In the genomic region with DNA sequence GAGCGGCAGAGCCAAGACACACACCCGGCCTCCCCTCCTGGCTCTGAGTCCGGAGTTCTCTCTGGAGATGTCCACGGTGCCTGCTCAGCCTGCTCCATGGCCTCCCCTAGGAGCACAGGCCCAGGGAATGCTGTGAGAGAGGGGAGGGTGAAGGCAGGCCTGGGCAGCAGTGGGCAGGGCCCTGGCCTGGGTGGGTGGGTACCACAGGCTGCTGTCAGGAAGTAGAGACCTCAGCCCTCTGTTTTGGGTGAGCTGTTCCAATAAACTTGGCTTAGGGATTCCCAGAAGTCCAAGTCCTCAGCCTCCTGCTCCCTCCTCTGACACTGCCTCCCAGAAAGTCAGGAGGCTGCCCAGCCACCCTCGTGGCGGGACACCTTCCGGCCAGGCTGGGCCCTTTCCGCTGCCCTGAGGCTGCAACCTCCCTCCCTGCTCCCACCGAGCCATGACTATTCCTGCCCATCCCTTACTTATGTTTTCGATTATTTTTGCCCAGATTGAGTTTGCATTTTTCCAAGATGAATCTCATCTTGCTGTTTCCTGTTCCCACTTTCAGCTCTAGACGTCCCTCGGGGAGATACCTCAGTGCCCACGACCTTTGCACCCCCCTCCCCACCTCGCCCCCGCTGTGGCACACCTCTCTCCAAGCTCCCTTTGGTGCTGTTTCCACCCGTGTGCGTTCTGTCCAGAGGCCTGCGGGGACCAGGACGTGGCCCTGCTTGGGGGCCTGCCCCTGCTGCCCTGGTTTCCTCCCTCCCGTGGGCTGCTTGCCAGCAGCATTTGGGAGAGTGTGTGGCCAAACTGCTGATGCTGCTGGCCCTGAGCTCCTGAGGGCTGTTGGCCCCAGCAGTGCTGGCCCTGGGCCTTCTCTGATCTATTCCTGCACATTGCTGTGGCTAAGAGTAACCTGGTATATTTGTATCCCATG, we compare ENCODE assay signal across 8 cellular contexts. TPM values are rescaled to one million over a fixed set of nuclear protein-coding genes. Genes with fewer than 3 reads are reported as not detected.
DNase-seq lines count a peak whose midpoint lies in the region; ATAC-seq and TF ChIP-seq lines count a peak whose summit lies in the region.
"Had no signal": no experiment of that assay in that cellular context is flagged by ENCODE, and none has a peak within 500 bp of the region (broad histone marks: within the 10 kb centered on the region; RNA-seq: fewer than 3 reads in every experiment).

No MANE protein-coding gene starts in this region.

- H3K9me3 ChIP-seq in IMR-90 (ENCODE audit: control insufficient read depth, insufficient read depth, low read length), result no peaks in the 10 kb centered on the region

- H3K27me3 Mint-ChIP-seq in activated T-helper 17 cell treated with anti-CD3 and anti-CD28 coated beads, Interleukin-2, amount 50 U/mL, for 72 hours, result no peaks in the 10 kb centered on the region

- ATAC-seq in IMR-90 (ENCODE audit: low read depth) (peak; percentile 76), esophagus mucosa (peak; percentile 8)
- ATAC-seq in activated T-helper 17 cell treated with anti-CD3 and anti-CD28 coated beads, Interleukin-2, amount 50 U/mL, for 72 hours (replicated peaks), result no peak

- no peaks in the 10 kb centered on the region for H3K9me3 Mint-ChIP-seq in activated T-helper 17 cell treated with anti-CD3 and anti-CD28 coated beads, Interleukin-2, amount 50 U/mL, for 72 hours

- POLR2A ChIA-PET in IMR-90 (lab: Charles Lee; ENCODE audit: unreplicated experiment), result interaction anchor here (1.0 to 1.2 kb wide), 2 partner anchors 20 to 112 kb away, joined by 3 to 4 read pairs; a partner anchor contains a TSS

- peak overlapping the region; percentile 82 for H2BK20ac ChIP-seq in IMR-90 (ENCODE audit: low read depth, low read length)

- H4K20me1 ChIP-seq in IMR-90 (ENCODE audit: insufficient read depth, low read length), result no peaks in the 10 kb centered on the region

- peaks cover 0 to 7% of the 10 kb centered on the region in 2 experiments; a peak in 2 of 4 replicates for H3K79me1 ChIP-seq in IMR-90 (ENCODE audit: low read depth in 1 of 2, low read length in 2 of 2)

- H3K9ac ChIP-seq in IMR-90 (ENCODE audit: low read depth, low read length) (peak overlapping the region; percentile 45), rectal smooth muscle tissue (ENCODE audit: low read length) (no peak overlapping the region)

- no peak overlapping the region for H3K4me3 Mint-ChIP-seq in activated T-helper 17 cell treated with anti-CD3 and anti-CD28 coated beads, Interleukin-2, amount 50 U/mL, for 72 hours

- TF ChIP-seq RAD21 in IMR-90 (IDR thresholded peaks at IDR 0.05; ENCODE audit: low read length), result no peak

- H3K36me3 ChIP-seq in IMR-90 (ENCODE audit: control insufficient read depth, insufficient read depth, low read length) (no peaks in the 10 kb centered on the region), rectal smooth muscle tissue (ENCODE audit: control insufficient read depth, insufficient read depth, low read length) (no peaks in the 10 kb centered on the region)

- peak overlapping the region; percentile 52; the same call in 2 of the 3 replicates for H2BK15ac ChIP-seq in IMR-90 (ENCODE audit: low read depth, low read length)

- H4K8ac ChIP-seq in IMR-90 (ENCODE audit: low read depth in 2 of 2, low read length in 2 of 2), result peak overlapping the region; percentile 93 to 98

- peak overlapping the region; percentile 95 for H2BK120ac ChIP-seq in IMR-90 (ENCODE audit: low read depth, low read length)

- CTCF ChIA-PET in IMR-90 (lab: Yijun Ruan, JAX), result interaction anchor here (0.6 kb wide), 1 partner anchor 10 kb away, joined by 3 read pairs; no protein-coding TSS in a partner anchor

- dilution Hi-C loops in IMR-90 (cut with HindIII; ENCODE audit: low sequenced_read_pairs, unreplicated experiment), result no loop called here

- H3K14ac ChIP-seq in IMR-90 (replicated peaks; ENCODE audit: low read depth, low read length), result peak overlapping the region; percentile 86

- no peak overlapping the region for H3K27ac Mint-ChIP-seq in activated T-helper 17 cell treated with anti-CD3 and anti-CD28 coated beads, Interleukin-2, amount 50 U/mL, for 72 hours

- in situ Hi-C loops in IMR-90 (cut with MboI; ENCODE audit: low sequenced_read_pairs), result no loop called here

- H3K27ac ChIP-seq in IMR-90 (ENCODE audit: insufficient read depth, low read length) (peak overlapping the region; percentile 94), rectal smooth muscle tissue (ENCODE audit: low read depth, low read length) (peak overlapping the region; percentile 73)

- H3K9me1 ChIP-seq in IMR-90 (ENCODE audit: insufficient read depth, low read length), result peaks cover 23% of the 10 kb centered on the region

- H3K4me2 ChIP-seq in IMR-90 (ENCODE audit: low read depth, low read length), result peak overlapping the region; percentile 27

- peak overlapping the region; percentile 85 for H2AK5ac ChIP-seq in IMR-90 (ENCODE audit: low read depth, low read length)

- H3K27me3 ChIP-seq in IMR-90 (ENCODE audit: control insufficient read depth, insufficient read depth, low read length) (no peaks in the 10 kb centered on the region), rectal smooth muscle tissue (ENCODE audit: control insufficient read depth, insufficient read depth, low read length) (no peaks in the 10 kb centered on the region)

- H3K36me3 Mint-ChIP-seq in activated T-helper 17 cell treated with anti-CD3 and anti-CD28 coated beads, Interleukin-2, amount 50 U/mL, for 72 hours (ENCODE audit: low read depth), result no peaks in the 10 kb centered on the region

- peak overlapping the region; percentile 70 for H3K23ac ChIP-seq in IMR-90 (ENCODE audit: low read depth, low read length)

- TF ChIP-seq POLR2A in IMR-90 (IDR thresholded peaks at IDR 0.05; ENCODE audit: low read depth, low read length), result no peak; the same call in 1 of the 2 replicates

- H3K4ac ChIP-seq in IMR-90 (ENCODE audit: low read depth, low read length), result peak overlapping the region; percentile 94

- H3K18ac ChIP-seq in IMR-90 (ENCODE audit: low read depth, low read length), result peak overlapping the region; percentile 58

- peaks cover 7% of the 10 kb centered on the region for H3K4me1 Mint-ChIP-seq in activated T-helper 17 cell treated with anti-CD3 and anti-CD28 coated beads, Interleukin-2, amount 50 U/mL, for 72 hours

- no TSS peak for BruUV-seq in IMR-90 (replicated peaks; lab: Mats Ljungman, UMichigan)

- H4K91ac ChIP-seq in IMR-90 (ENCODE audit: insufficient read depth, low read depth, low read length), result peak overlapping the region; percentile 92

- H3K4me3 ChIP-seq in IMR-90 (ENCODE audit: insufficient read depth, low read depth, low read length) (no peak overlapping the region), rectal smooth muscle tissue (ENCODE audit: low read length) (peak overlapping the region; percentile 8)

- WGBS in IMR-90 (ENCODE audit: extremely low coverage in 2 of 2, insufficient read length in 1 of 2), 2 experiments, result 9% methylated on average over 7 of the region's 20 CpGs; no CpG with 5 or more reads in 1 of the 2 experiments

- H3K56ac ChIP-seq in IMR-90 (ENCODE audit: extremely low read depth, insufficient read depth, low read length), result peak overlapping the region; percentile 74; the same call in 1 of the 2 replicates

- peaks cover 27% of the 10 kb centered on the region for H3K4me1 ChIP-seq in IMR-90 (ENCODE audit: control insufficient read depth, insufficient read depth, low read length)
- peaks cover 4% of the 10 kb centered on the region for H3K4me1 ChIP-seq in rectal smooth muscle tissue (ENCODE audit: control insufficient read depth, insufficient read depth, low read length)

- no peak for TF ChIP-seq CTCF in IMR-90 (conservative IDR thresholded peaks at IDR 0.05; ENCODE audit: low read depth, low read length)

- intact Hi-C loops in IMR-90 (cut with micrococcal nuclease), result no loop called here

- H2AFZ ChIP-seq in IMR-90 (replicated peaks; ENCODE audit: low read length, poor library complexity), result peak overlapping the region; percentile 93

- peak overlapping the region; percentile 91 for H2BK5ac ChIP-seq in IMR-90 (ENCODE audit: low read depth, low read length, poor library complexity, severe bottlenecking)

- DNase-seq in IMR-90, result peak; percentile 81
- DNase-seq in NCI-H510A (lab: John Stamatoyannopoulos, UW), result no peak
- DNase-seq in inferior parietal cortex (ENCODE audit: extremely low spot score), result no peak
- DNase-seq: activated CD8-positive, alpha-beta memory T cell treated with anti-CD3 and anti-CD28 coated beads, Interleukin-2, amount 50 U/mL, for 4 hours; occipital lobe had no signal

- H4K5ac ChIP-seq in IMR-90 (ENCODE audit: low read depth, low read length), result peak overlapping the region; percentile 90

- H2AK9ac ChIP-seq in IMR-90 (replicated peaks; ENCODE audit: low read depth, low read length, poor library complexity), result peak overlapping the region; percentile 50

RNA-seq across cellular contexts. Expression of a gene that starts 5.8 kb away (rescaled TPM):
- total RNA-seq in IMR-90 (2012; rRNA removed) (3.0 and 3.1 TPM in 2 replicates), esophagus mucosa (14.8 TPM)
- 9.1 and 9.4 TPM in 2 replicates for polyA plus RNA-seq in IMR-90 (2012; rRNA removed)
- polyA plus RNA-seq in IMR-90 (2012; cell fraction: cytosol; rRNA removed), result 4.4 and 4.7 TPM in 2 replicates
- 42.2 and 74.4 TPM in 2 replicates for polyA plus RNA-seq in IMR-90 (2012; cell fraction: nucleus; rRNA removed; ENCODE audit: low replicate concordance)
- 10 to 100 TPM; 27.8 to 33.9 TPM for total RNA-seq in activated T-helper 17 cell treated with anti-CD3 and anti-CD28 coated beads, Interleukin-2, amount 50 U/mL, for 72 hours

RNA-seq across cellular contexts. Expression of a gene that starts 16.0 kb away (rescaled TPM):
- total RNA-seq in IMR-90 (2012; rRNA removed) (1.1 and 1.4 TPM in 2 replicates), esophagus mucosa (6.7 TPM)
- polyA plus RNA-seq in IMR-90 (2012; rRNA removed), result 5.5 and 5.7 TPM in 2 replicates
- polyA plus RNA-seq in IMR-90 (2012; cell fraction: cytosol; rRNA removed), result 5.5 and 7.4 TPM in 2 replicates
- polyA plus RNA-seq in IMR-90 (2012; cell fraction: nucleus; rRNA removed; ENCODE audit: low replicate concordance), result 21.5 and 34.8 TPM in 2 replicates
- 1 to 10 TPM; 1.2 to 5.3 TPM for total RNA-seq in activated T-helper 17 cell treated with anti-CD3 and anti-CD28 coated beads, Interleukin-2, amount 50 U/mL, for 72 hours

RNA-seq across cellular contexts. Expression of a gene that starts 22.8 kb away (rescaled TPM):
- total RNA-seq in IMR-90 (2012; rRNA removed) (not detected in 2 replicates), esophagus mucosa (2.6 TPM)
- 0.27 TPM in 1 of 2 replicates, not detected in the other for polyA plus RNA-seq in IMR-90 (2012; rRNA removed)
- polyA plus RNA-seq in IMR-90 (2012; cell fraction: cytosol; rRNA removed), result 0.13 and 0.15 TPM in 2 replicates
- 0.17 TPM in 1 of 2 replicates, not detected in the other for polyA plus RNA-seq in IMR-90 (2012; cell fraction: nucleus; rRNA removed; ENCODE audit: low replicate concordance)
- 1 to 10 TPM in 1 of 2 donors, not detected in 1; 2.4 TPM for total RNA-seq in activated T-helper 17 cell treated with anti-CD3 and anti-CD28 coated beads, Interleukin-2, amount 50 U/mL, for 72 hours

RNA-seq across cellular contexts. Expression of a gene that starts 35.2 kb away (rescaled TPM):
- total RNA-seq in IMR-90 (2012; rRNA removed) (136 and 163 TPM in 2 replicates), esophagus mucosa (104 TPM)
- 142 and 165 TPM in 2 replicates for polyA plus RNA-seq in IMR-90 (2012; rRNA removed)
- polyA plus RNA-seq in IMR-90 (2012; cell fraction: cytosol; rRNA removed), result 137 and 138 TPM in 2 replicates
- polyA plus RNA-seq in IMR-90 (2012; cell fraction: nucleus; rRNA removed; ENCODE audit: low replicate concordance), result 99.1 and 163 TPM in 2 replicates
- 100 to 1,000 TPM; 114 to 181 TPM for total RNA-seq in activated T-helper 17 cell treated with anti-CD3 and anti-CD28 coated beads, Interleukin-2, amount 50 U/mL, for 72 hours

RNA-seq across cellular contexts. Expression of a gene that starts 43.7 kb away (rescaled TPM):
- total RNA-seq in IMR-90 (2012; rRNA removed) (166 and 179 TPM in 2 replicates), esophagus mucosa (157 TPM)
- polyA plus RNA-seq in IMR-90 (2012; rRNA removed), result 137 and 157 TPM in 2 replicates
- polyA plus RNA-seq in IMR-90 (2012; cell fraction: cytosol; rRNA removed), result 104 and 186 TPM in 2 replicates
- 113 and 184 TPM in 2 replicates for polyA plus RNA-seq in IMR-90 (2012; cell fraction: nucleus; rRNA removed; ENCODE audit: low replicate concordance)
- total RNA-seq in activated T-helper 17 cell treated with anti-CD3 and anti-CD28 coated beads, Interleukin-2, amount 50 U/mL, for 72 hours, result 100 to 1,000 TPM in 1 of 2 donors, 10 to 100 TPM in 1; 93.8 to 137 TPM
